ENCODE assay signal across 20 cellular contexts in genomic region chr5:16902846-16903245, GRCh38. TPM values are rescaled to one million over a fixed set of nuclear protein-coding genes. Genes with fewer than 3 reads are reported as not detected.
DNase-seq lines count a peak whose midpoint lies in the region; ATAC-seq and TF ChIP-seq lines count a peak whose summit lies in the region.
"Had no signal": no experiment of that assay in that cellular context is flagged by ENCODE, and none has a peak within 500 bp of the region (broad histone marks: within the 10 kb centered on the region; RNA-seq: fewer than 3 reads in every experiment).

No MANE protein-coding gene starts in this region.

- H3K36me3 Mint-ChIP-seq in chondrocyte (ENCODE audit: low read depth), result no peaks in the 10 kb centered on the region
- no peaks in the 10 kb centered on the region for H3K36me3 Mint-ChIP-seq in progenitor cell of endocrine pancreas (ENCODE audit: insufficient read depth)
- H3K36me3 Mint-ChIP-seq in GM23338 (ENCODE audit: low read depth), result no peaks in the 10 kb centered on the region
- H3K36me3 Mint-ChIP-seq: mesothelial cell of epicardium had no signal

- H3K4me1 Mint-ChIP-seq in chondrocyte (ENCODE audit: low read depth), result peaks cover 40% of the 10 kb centered on the region
- H3K4me1 Mint-ChIP-seq in progenitor cell of endocrine pancreas (ENCODE audit: low read depth), result peaks cover 21% of the 10 kb centered on the region
- H3K4me1 Mint-ChIP-seq in GM23338, result peaks cover 35% of the 10 kb centered on the region
- H3K4me1 Mint-ChIP-seq: activated CD4-positive, alpha-beta memory T cell treated with anti-CD3 and anti-CD28 coated beads, Interleukin-2, amount 10 ng/mL, durations not matched to agents 7 days and 5 days had no signal

- DNase-seq in AG10803 (ENCODE audit: low read depth) (peak; percentile 94), NCI-H226 (peak; percentile 40), chondrocyte (ENCODE audit: low spot score) (no peak), myocyte (ENCODE audit: low read depth) (peak; percentile 99), COLO829 (ENCODE audit: low spot score) (no peak), progenitor cell of endocrine pancreas (ENCODE audit: low spot score, unreplicated experiment) (no peak), GM23338 (ENCODE audit: low spot score) (no peak), Kasumi-1 (lab: John Stamatoyannopoulos, UW) (no peak)
- DNase-seq: activated CD4-positive, alpha-beta memory T cell treated with anti-CD3 and anti-CD28 coated beads, Interleukin-2, amount 10 ng/mL, durations not matched to agents 7 days and 5 days; activated T-cell treated with anti-CD3 and anti-CD28 coated beads, Interleukin-2, amount 50 U/mL, for 48 hours; cerebellar nuclear complex; head of caudate nucleus; HFFc6; NCI-H1417 treated with DMSO at 0.1 percent for 48 hours; NCI-H446; stimulated activated naive CD4-positive, alpha-beta T cell had no signal

- peaks cover 29% of the 10 kb centered on the region for H3K4me1 ChIP-seq in GM23338 (ENCODE audit: insufficient read depth)

- ATAC-seq in GM23338, result no peak
- ATAC-seq: K562 had no signal

- 0 out of 2 replicates have a peak, but pooled peaks cover 3% of the 10 kb centered on the region for H3F3A ChIP-seq in GM23338 (replicated peaks; ENCODE audit: low read depth)

- H3K4me2 ChIP-seq in GM23338, result no peak overlapping the region

- no peaks in the 10 kb centered on the region for H3K9me2 ChIP-seq in GM23338 (ENCODE audit: insufficient read depth)

- peaks cover 93% of the 10 kb centered on the region for H3K79me2 ChIP-seq in GM23338 (replicated peaks; ENCODE audit: insufficient read depth)

- H3K9me3 Mint-ChIP-seq in chondrocyte (ENCODE audit: low read depth) (no peaks in the 10 kb centered on the region), progenitor cell of endocrine pancreas (ENCODE audit: low read depth) (no peaks in the 10 kb centered on the region), GM23338 (no peaks in the 10 kb centered on the region; the same call in 2 of the 3 replicates)
- H3K9me3 Mint-ChIP-seq: activated CD4-positive, alpha-beta memory T cell treated with anti-CD3 and anti-CD28 coated beads, Interleukin-2, amount 10 ng/mL, durations not matched to agents 7 days and 5 days; HFFc6; mesothelial cell of epicardium had no signal

- no peaks in the 10 kb centered on the region for H3K27me3 Mint-ChIP-seq in chondrocyte (ENCODE audit: low read depth)
- H3K27me3 Mint-ChIP-seq in progenitor cell of endocrine pancreas, result no peaks in the 10 kb centered on the region
- peaks cover 5% of the 10 kb centered on the region for H3K27me3 Mint-ChIP-seq in GM23338 (ENCODE audit: insufficient read depth, low read depth, poor library complexity)
- H3K27me3 Mint-ChIP-seq: activated CD4-positive, alpha-beta memory T cell treated with anti-CD3 and anti-CD28 coated beads, Interleukin-2, amount 10 ng/mL, durations not matched to agents 7 days and 5 days had no signal

- H3K4me3 ChIP-seq in AG10803 (ENCODE audit: low read length) (no peak overlapping the region), GM23338 (no peak overlapping the region)
- H3K4me3 ChIP-seq: K562, SJSA1, skin epidermis had no signal

- H3K27ac Mint-ChIP-seq in chondrocyte (ENCODE audit: unreplicated experiment), result no peak overlapping the region
- no peak overlapping the region for H3K27ac Mint-ChIP-seq in progenitor cell of endocrine pancreas
- H3K27ac Mint-ChIP-seq in GM23338, result no peak overlapping the region
- H3K27ac Mint-ChIP-seq: activated CD4-positive, alpha-beta memory T cell treated with anti-CD3 and anti-CD28 coated beads, Interleukin-2, amount 10 ng/mL, durations not matched to agents 7 days and 5 days; mesothelial cell of epicardium had no signal

- H3K27me3 ChIP-seq in GM23338 (ENCODE audit: insufficient read depth), result no peaks in the 10 kb centered on the region
- H3K27me3 ChIP-seq: SJSA1 had no signal

- H4K20me1 ChIP-seq in GM23338 (replicated peaks; ENCODE audit: insufficient read depth), result 0 out of 2 replicates have a peak, but pooled peaks cover 3% of the 10 kb centered on the region

- no peaks in the 10 kb centered on the region for H3K36me3 ChIP-seq in GM23338 (ENCODE audit: insufficient read depth)

- H2AFZ ChIP-seq in GM23338, result no peak overlapping the region

- peak overlapping the region; percentile 6 for H3K4me3 Mint-ChIP-seq in chondrocyte (ENCODE audit: unreplicated experiment)
- H3K4me3 Mint-ChIP-seq in progenitor cell of endocrine pancreas (ENCODE audit: low read depth), result no peak overlapping the region
- no peak overlapping the region for H3K4me3 Mint-ChIP-seq in GM23338
- H3K4me3 Mint-ChIP-seq: activated CD4-positive, alpha-beta memory T cell treated with anti-CD3 and anti-CD28 coated beads, Interleukin-2, amount 10 ng/mL, durations not matched to agents 7 days and 5 days; HFFc6; mesothelial cell of epicardium had no signal

- no peak for TF ChIP-seq CTCF in AG10803 (conservative IDR thresholded peaks at IDR 0.05; ENCODE audit: low read length)
- TF ChIP-seq CTCF in chondrocyte (IDR thresholded peaks at IDR 0.05), result no peak
- no peak for TF ChIP-seq CTCF in progenitor cell of endocrine pancreas (IDR thresholded peaks at IDR 0.05; ENCODE audit: unreplicated experiment)
- no peak for TF ChIP-seq CTCF in GM23338 (conservative IDR thresholded peaks at IDR 0.05; ENCODE audit: low read depth in 2 of 2)

- no peak overlapping the region for H3K27ac ChIP-seq in GM23338 (ENCODE audit: low read depth)
- H3K27ac ChIP-seq: SJSA1, skin epidermis had no signal

TF ChIP-seq in GM23338, 12 proteins besides CTCF, POLR2A, EP300 and RAD21:
- TF ChIP-seq EZH2 (IDR thresholded peaks at IDR 0.05; ENCODE audit: low read depth, unreplicated experiment), result no peak
TF ChIP-seq in GM23338: peak in this region for 0.

RNA-seq across cellular contexts. Expression of gene MYO10, which starts 33.2 kb away (rescaled TPM):
- total RNA-seq in chondrocyte (51.9 to 55.4 TPM (median 54.5 TPM) in 3 replicates), myocyte (45.9 and 60.9 TPM in 2 replicates), progenitor cell of endocrine pancreas (81.6 and 88.0 TPM in 2 replicates)
- polyA plus RNA-seq in myocyte (2012), result 23.4 TPM
- total RNA-seq in GM23338 (2014; rRNA removed; shearing (Covaris generic)), result 114 and 119 TPM in 2 replicates
- 276 TPM in 2 replicates for polyA plus RNA-seq in GM23338 (2016; fragmentation: Nextera tagmentation; extraction: Ambion mirVana)
- polyA plus RNA-seq: K562 had no signal

Comparison
In these comparisons a context has a peak if more than half of its experiments do, and no peak if none do; other contexts are left out.
1. DNase-seq: peak in AG10803 (single experiment), NCI-H226 (single experiment) and myocyte (single experiment); none in chondrocyte (single experiment), COLO829 (single experiment), progenitor cell of endocrine pancreas (single experiment), GM23338 (single experiment) and Kasumi-1 (0 of 2).